In genomic region chr3:187385296-187385695, GRCh38 we compare ENCODE assay signal across 20 cellular contexts. TPM values are rescaled to one million over a fixed set of nuclear protein-coding genes. Genes with fewer than 3 reads are reported as not detected.
DNase-seq lines count a peak whose midpoint lies in the region; ATAC-seq and TF ChIP-seq lines count a peak whose summit lies in the region.
"Had no signal": no experiment of that assay in that cellular context is flagged by ENCODE, and none has a peak within 500 bp of the region (broad histone marks: within the 10 kb centered on the region; RNA-seq: fewer than 3 reads in every experiment).

No MANE protein-coding gene starts in this region.

- ATAC-seq in lung (ENCODE audit: insufficient read depth, low FRiP score): peak; percentile 11
- ATAC-seq in GM21717 (IDR thresholded peaks at IDR 0.05; ENCODE audit: unreplicated experiment): no peak
- no peak for ATAC-seq in HG02970 (IDR thresholded peaks at IDR 0.05; ENCODE audit: low FRiP score, unreplicated experiment)
- ATAC-seq: A549, HCT116 had no signal

- H3K4me2 ChIP-seq in hepatocyte: peak overlapping the region; percentile 2
- H3K4me2 ChIP-seq: A549 had no signal

- DNase-seq in COLO829 (ENCODE audit: low spot score) (peak; percentile 92), NCI-H226 (peak; percentile 43), hepatocyte (ENCODE audit: low spot score) (no peak), lung (ENCODE audit: low spot score) (no peak), hypothalamus (lab: John Stamatoyannopoulos, UW) (no peak), dermis blood vessel endothelial cell (no peak)
- DNase-seq: AML-193; Calu3; CD4-positive, alpha-beta T cell; DMS79 treated with DMSO at 0.1 percent for 48 hours; GF-D8; GOT3; H7; HFFc6 had no signal

- H3K4me3 ChIP-seq in hepatocyte: no peak overlapping the region
- H3K4me3 ChIP-seq in lung: no peak overlapping the region
- H3K4me3 ChIP-seq: A549 had no signal

- no peaks in the 10 kb centered on the region for H4K20me1 ChIP-seq in hepatocyte (ENCODE audit: insufficient read depth, poor library complexity, severe bottlenecking)

- no peak overlapping the region for H2AFZ ChIP-seq in hepatocyte

- H3K79me2 ChIP-seq in hepatocyte: no peaks in the 10 kb centered on the region

- H3K27ac ChIP-seq in hepatocyte: no peak overlapping the region
- no peak overlapping the region for H3K27ac ChIP-seq in lung (ENCODE audit: low read depth in 1 of 2, low read length in 1 of 2)
- H3K27ac ChIP-seq: 22Rv1, A549, C4-2B had no signal

- no peaks in the 10 kb centered on the region for H3K9me2 ChIP-seq in hepatocyte (replicated peaks; ENCODE audit: insufficient read depth)

- WGBS in hepatocyte (ENCODE audit: low lambda C conversion rate, missing lambda C conversion rate): 47% methylated on average over 1 of the region's 1 CpG
- WGBS in lung, 2 donors: 61 to 66% methylated on average over 1 of the region's 1 CpG

- H3K27me3 ChIP-seq in hepatocyte: no peaks in the 10 kb centered on the region
- no peaks in the 10 kb centered on the region for H3K27me3 ChIP-seq in lung (ENCODE audit: control insufficient read depth, insufficient read depth)

- H3K9me3 ChIP-seq in hepatocyte (ENCODE audit: low read depth): no peaks in the 10 kb centered on the region
- H3K9me3 ChIP-seq in lung (ENCODE audit: control insufficient read depth in 2 of 2, insufficient read depth in 1 of 2, low read length in 1 of 2): no peaks in the 10 kb centered on the region
- H3K9me3 ChIP-seq: A549 had no signal

- no peaks in the 10 kb centered on the region for H3K36me3 ChIP-seq in hepatocyte (replicated peaks; ENCODE audit: insufficient read depth, low read depth)
- H3K36me3 ChIP-seq in lung (ENCODE audit: control insufficient read depth in 2 of 2, insufficient read depth in 2 of 2, low read length in 2 of 2): no peaks in the 10 kb centered on the region

- H3K4me1 ChIP-seq in hepatocyte (ENCODE audit: insufficient read depth) (peaks cover 18% of the 10 kb centered on the region), lung (ENCODE audit: control insufficient read depth in 2 of 2, insufficient read depth in 2 of 2, low read length in 2 of 2) (no peaks in the 10 kb centered on the region)
- H3K4me1 ChIP-seq: A549 had no signal

- TF ChIP-seq CTCF in hepatocyte (IDR thresholded peaks at IDR 0.05; ENCODE audit: poor library complexity) (no peak), lung (IDR thresholded peaks at IDR 0.05; ENCODE audit: control extremely low read depth, extremely low read depth) (no peak)

RNA-seq across cellular contexts. Expression of gene RTP4, which starts 17.1 kb away (rescaled TPM):
- 1.8 and 3.9 TPM in 2 replicates for total RNA-seq in hepatocyte
- 1.9 and 2.0 TPM in 2 replicates for polyA plus RNA-seq in hepatocyte
- total RNA-seq in lung: 1 to 10 TPM; 2.4 to 3.9 TPM
- polyA plus RNA-seq in lung: 1 to 10 TPM; 4.8 to 6.4 TPM
- total RNA-seq in dermis blood vessel endothelial cell: 1.7 and 3.1 TPM in 2 replicates
- total RNA-seq: H7 had no signal
- polyA plus RNA-seq: A549 had no signal

Comparison
In these comparisons a context has a peak if more than half of its experiments do, and no peak if none do; other contexts are left out.
1. DNase-seq: peak in COLO829 (single experiment) and NCI-H226 (single experiment); none in hepatocyte (single experiment), lung (single experiment), hypothalamus (0 of 51) and dermis blood vessel endothelial cell (single experiment).